ENCODE assay signal across 9 cellular contexts in genomic region chr4:190173428-190173827, GRCh38. TPM values are rescaled to one million over a fixed set of nuclear protein-coding genes. Genes with fewer than 3 reads are reported as not detected.
"Had no signal": no experiment of that assay in that cellular context is flagged by ENCODE, and none has a peak within 500 bp of the region (broad histone marks: within the 10 kb centered on the region; RNA-seq: fewer than 3 reads in every experiment).

Gene DUX4, plus strand, starts transcription at chr4:190173774. Its CDS starts 0 bp downstream, at chr4:190173774.

RNA-seq across cellular contexts. Expression of gene DUX4, which starts in this region (rescaled TPM):
- total RNA-seq: LHCN-M2, MCF 10A, NCI-H460, OCI-LY7, PC-9, Right ventricle myocardium inferior, RPMI7951, SJCRH30, SK-MEL-5 had no signal
